In the genomic region with DNA sequence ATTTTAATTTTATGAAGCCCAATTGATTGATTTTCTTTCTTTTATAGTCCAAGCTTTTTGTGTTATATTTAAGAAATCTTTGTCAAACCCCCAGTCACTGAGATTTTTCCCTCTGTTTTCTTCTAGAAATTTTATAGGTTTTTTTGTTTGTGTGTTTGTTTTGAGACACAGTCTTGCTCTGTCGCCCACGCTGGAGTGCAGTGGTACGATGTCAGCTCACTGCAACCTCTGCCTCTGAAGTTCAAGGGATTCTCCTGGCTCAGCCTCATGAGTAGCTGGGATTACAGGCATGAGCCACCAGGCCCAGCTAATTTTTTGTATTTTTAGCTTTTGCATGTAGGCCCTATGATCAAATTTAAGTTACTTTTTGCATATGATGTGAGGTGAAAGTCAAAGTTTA, we compare ENCODE assay signal across 31 cellular contexts. TPM values are rescaled to one million over a fixed set of nuclear protein-coding genes. Genes with fewer than 3 reads are reported as not detected.
DNase-seq lines count a peak whose midpoint lies in the region; ATAC-seq, FAIRE-seq and TF ChIP-seq lines count a peak whose summit lies in the region.
"Had no signal": no experiment of that assay in that cellular context is flagged by ENCODE, and none has a peak within 500 bp of the region (broad histone marks: within the 10 kb centered on the region; RNA-seq: fewer than 3 reads in every experiment).

No MANE protein-coding gene starts in this region.

- H3K27ac Mint-ChIP-seq in memory B cell: peak overlapping the region; percentile 96

- H3K4me1 Mint-ChIP-seq in memory B cell: peaks cover 48% of the 10 kb centered on the region

- no peaks in the 10 kb centered on the region for H3K9me3 ChIP-seq in OCI-LY7 (ENCODE audit: low read length)
- H3K9me3 ChIP-seq in heart left ventricle: no peaks in the 10 kb centered on the region
- H3K9me3 ChIP-seq: colonic mucosa, HAP-1, prostate gland, SK-N-SH, thoracic aorta had no signal

- intact Hi-C loops in OCI-LY7 (cut with micrococcal nuclease; ENCODE audit: unreplicated experiment): no loop called here
- intact Hi-C loops in heart left ventricle (cut with DNase I): no loop called here

- H3K27ac ChIP-seq in OCI-LY7 (ENCODE audit: low read depth, low read length, poor library complexity, severe bottlenecking) (peak overlapping the region; percentile 46), heart left ventricle (no peak overlapping the region)
- H3K27ac ChIP-seq: 22Rv1, colonic mucosa, prostate gland, thoracic aorta had no signal

- ATAC-seq in memory B cell (ENCODE audit: low read depth): no peak
- no peak for ATAC-seq in heart left ventricle
- no peak for ATAC-seq in GM19351 (IDR thresholded peaks at IDR 0.05; ENCODE audit: unreplicated experiment)
- ATAC-seq: left ventricle myocardium superior, sciatic nerve had no signal

- peak overlapping the region; percentile 99 for H2AFZ ChIP-seq in OCI-LY7 (ENCODE audit: low read length)

- H3K4me1 ChIP-seq in OCI-LY7 (ENCODE audit: insufficient read depth, low read length, poor library complexity, severe bottlenecking) (peaks cover 59% of the 10 kb centered on the region), heart left ventricle (peaks cover 0 to 5% (median 0%) of the 10 kb centered on the region in 12 donors)
- H3K4me1 ChIP-seq: colonic mucosa, HAP-1, prostate gland had no signal

- H3K79me2 ChIP-seq in OCI-LY7 (ENCODE audit: insufficient read depth, low read depth, low read length): no peaks in the 10 kb centered on the region

- peak overlapping the region; percentile 65 for H3K4me3 ChIP-seq in OCI-LY7 (ENCODE audit: low read depth, low read length, poor library complexity, severe bottlenecking)
- H3K4me3 ChIP-seq in heart left ventricle: no peak overlapping the region
- H3K4me3 ChIP-seq: colonic mucosa, HAP-1, prostate gland, thoracic aorta had no signal

- H3K36me3 Mint-ChIP-seq in memory B cell: no peaks in the 10 kb centered on the region
- H3K36me3 Mint-ChIP-seq: naive B cell had no signal

- H3K27me3 Mint-ChIP-seq in memory B cell: no peaks in the 10 kb centered on the region
- H3K27me3 Mint-ChIP-seq: activated naive CD4-positive, alpha-beta T cell treated with anti-CD3 and anti-CD28 coated beads, Interleukin-2, amount 50 U/mL, for 24 hours; naive B cell had no signal

- H3K9me3 Mint-ChIP-seq in memory B cell: no peaks in the 10 kb centered on the region
- H3K9me3 Mint-ChIP-seq: naive B cell had no signal

- peak overlapping the region; percentile 92 for H3K4me3 Mint-ChIP-seq in memory B cell
- H3K4me3 Mint-ChIP-seq: activated naive CD4-positive, alpha-beta T cell treated with anti-CD3 and anti-CD28 coated beads, Interleukin-2, amount 50 U/mL, for 24 hours had no signal

- peak; percentile 4 for FAIRE-seq in GM19239 (lab: Jason Lieb, UNC)
- FAIRE-seq: bronchial epithelial cell, keratinocyte, urothelium cell line had no signal

- 77 to 88% (median 85%) methylated on average over 3 of the region's 3 CpGs for WGBS in heart left ventricle, 4 donors

- no peaks in the 10 kb centered on the region for H3K27me3 ChIP-seq in heart left ventricle
- H3K27me3 ChIP-seq: colonic mucosa had no signal

- no peaks in the 10 kb centered on the region for H4K20me1 ChIP-seq in OCI-LY7 (ENCODE audit: insufficient read depth, low read length)

- POLR2A ChIA-PET in OCI-LY7 (lab: Charles Lee): interaction anchor here (0.6 to 6.9 kb wide), 9 partner anchors 9 to 473 kb away, joined by 3 to 39 read pairs (median 3); no protein-coding TSS in a partner anchor

- H3K4me2 ChIP-seq in OCI-LY7 (ENCODE audit: low read length): peak overlapping the region; percentile 84
- H3K4me2 ChIP-seq: SK-N-SH had no signal

- peak; percentile 10 for DNase-seq in DMS53 (lab: John Stamatoyannopoulos, UW)
- no peak for DNase-seq in DMS53 treated with DMSO at 0.1 percent for 48 hours (lab: John Stamatoyannopoulos, UW; ENCODE audit: unreplicated experiment)
- DNase-seq in GM19239 (ENCODE audit: insufficient read length, low spot score): no peak
- DNase-seq in OCI-LY7 (ENCODE audit: low spot score): no peak
- no peak for DNase-seq in memory B cell (ENCODE audit: low spot score in 2 of 2)
- DNase-seq in DMS 273 (lab: John Stamatoyannopoulos, UW; ENCODE audit: unreplicated experiment): no peak
- DNase-seq in heart left ventricle: no peak
- DNase-seq: activated CD4-positive, alpha-beta T cell treated with anti-CD3 and anti-CD28 coated beads for 4 hours; anterior cingulate cortex; colonic mucosa; effector CD8-positive, alpha-beta T cell; GF-D8; left ventricle myocardium superior; naive B cell; NCI-H1105 treated with DMSO at 0.1 percent for 48 hours; NCI-H2081; NCI-H345; NCI-H774; SK-N-SH; stimulated activated CD4-positive, alpha-beta T cell treated with anti-CD3 and anti-CD28 coated beads, Interleukin-4, amount 100 ng/mL, for 24 hours; stimulated activated naive CD4-positive, alpha-beta T cell had no signal

- no peak for TF ChIP-seq POLR2A in heart left ventricle (IDR thresholded peaks at IDR 0.05)

- H3K36me3 ChIP-seq in OCI-LY7 (ENCODE audit: insufficient read depth, low read length): no peaks in the 10 kb centered on the region
- no peaks in the 10 kb centered on the region for H3K36me3 ChIP-seq in heart left ventricle
- H3K36me3 ChIP-seq: colonic mucosa, HAP-1, prostate gland, thoracic aorta had no signal

- no peaks in the 10 kb centered on the region for H3K9me2 ChIP-seq in OCI-LY7 (ENCODE audit: insufficient read depth, low read length)
- H3K9me2 ChIP-seq: SK-N-SH had no signal

- no TSS peak for BruUV-seq in OCI-LY7 (replicated peaks; lab: Mats Ljungman, UMichigan)

- no peak for TF ChIP-seq CTCF in OCI-LY7 (conservative IDR thresholded peaks at IDR 0.05; ENCODE audit: low read length)
- no peak for TF ChIP-seq CTCF in heart left ventricle (IDR thresholded peaks at IDR 0.05)

- CTCF ChIA-PET in OCI-LY7 (lab: Charles Lee; ENCODE audit: unreplicated experiment): no interaction called here

RNA-seq across cellular contexts. Expression of a gene that starts 20.9 kb away (rescaled TPM):
- 58.8 and 97.7 TPM in 2 replicates for total RNA-seq in OCI-LY7 (2014; rRNA removed; shearing (Covaris generic))
- 97.3 and 102 TPM in 2 replicates for total RNA-seq in OCI-LY7 (2022)
- 10 to 100 TPM; 37.2 to 74.1 (median 65.6) TPM for total RNA-seq in heart left ventricle
- polyA plus RNA-seq in heart left ventricle: 10 to 100 TPM; 20.6 to 29.1 TPM
